In the genomic region with DNA sequence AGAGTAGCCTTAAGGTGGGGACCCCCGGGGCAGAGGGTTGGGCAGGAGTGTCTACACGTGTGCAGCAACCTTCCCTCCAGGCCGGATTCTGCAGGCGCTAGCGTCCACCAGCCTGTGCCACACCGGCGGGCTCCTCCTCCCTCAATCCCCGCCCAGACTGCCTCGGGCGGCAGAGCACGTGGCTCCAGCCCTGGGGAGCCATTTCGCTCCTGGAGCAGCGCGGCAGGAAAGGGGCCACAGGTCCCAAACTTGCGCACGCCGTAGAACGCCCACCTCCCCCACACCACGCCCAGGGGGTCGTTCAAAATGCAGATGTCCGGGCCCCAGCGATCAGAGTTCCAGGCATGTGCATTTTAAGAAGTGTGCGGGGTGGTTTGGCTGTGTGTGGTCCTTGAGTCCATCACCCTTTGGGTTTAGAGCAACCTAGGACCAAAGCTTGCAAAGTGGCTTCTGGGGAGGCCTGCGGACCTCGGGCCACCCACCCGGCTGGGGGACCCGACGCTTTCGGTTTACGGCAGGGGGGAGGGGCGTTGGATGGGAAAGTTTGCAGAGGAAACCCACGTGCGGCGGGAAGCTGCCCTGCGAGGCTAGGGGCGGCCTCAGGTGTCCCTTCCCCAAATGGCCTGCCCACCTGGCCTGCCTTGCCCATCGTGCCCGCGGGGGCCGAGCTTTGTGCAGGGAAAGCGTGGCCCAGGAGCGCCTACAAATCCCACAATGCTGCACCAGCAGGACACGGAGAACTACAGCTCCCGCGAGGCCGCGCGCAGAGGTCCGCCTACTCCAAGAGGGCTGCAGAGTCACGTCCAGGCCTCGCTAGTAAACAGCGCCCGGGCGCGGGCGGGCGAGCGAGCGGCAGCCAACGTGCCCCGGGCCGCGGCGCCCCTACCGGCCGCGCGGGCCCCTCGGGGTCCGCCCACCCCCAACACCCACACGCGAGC, we compare ENCODE assay signal across 8 cellular contexts. TPM values are rescaled to one million over a fixed set of nuclear protein-coding genes. Genes with fewer than 3 reads are reported as not detected.
DNase-seq lines count a peak whose midpoint lies in the region; ATAC-seq, FAIRE-seq and TF ChIP-seq lines count a peak whose summit lies in the region.

No MANE protein-coding gene starts in this region.

- peak overlapping the region; percentile 82 to 90 for H3K27ac ChIP-seq in right atrium auricular region

- TF ChIP-seq CTCF in GM12864 (IDR thresholded peaks at IDR 0.05; ENCODE audit: low read depth, low read length, missing control alignments) (no peak), right atrium auricular region (IDR thresholded peaks at IDR 0.05) (peak in 1 of 2 donors; percentile 26)

- no peaks in the 10 kb centered on the region for H3K27me3 ChIP-seq in right atrium auricular region

- H3K9me3 ChIP-seq in right atrium auricular region: no peaks in the 10 kb centered on the region

- no peaks in the 10 kb centered on the region for H3K36me3 ChIP-seq in right atrium auricular region

- DNase-seq in GM12864 (ENCODE audit: low read depth) (peak; percentile 75), NCI-H1436 treated with DMSO at 0.1 percent for 48 hours (lab: John Stamatoyannopoulos, UW) (peak; percentile 42), T-helper 1 cell (peak; percentile 74 to 90 (median 82)), amygdala (lab: John Stamatoyannopoulos, UW) (peak; percentile 36 to 96 (median 88)), right atrium auricular region (ENCODE audit: low spot score) (peak; percentile 93), pulmonary artery endothelial cell (ENCODE audit: low read depth, low spot score) (peak; percentile 71), urothelium cell line (ENCODE audit: low spot score) (peak; percentile 94)

- peak; percentile 63 for ATAC-seq in HG02763 (IDR thresholded peaks at IDR 0.05; ENCODE audit: unreplicated experiment)

- H3K4me3 ChIP-seq in GM12864 (ENCODE audit: low read depth, low read length) (peak overlapping the region; percentile 82), right atrium auricular region (peak overlapping the region; percentile 92 to 96)

- H3K4me1 ChIP-seq in right atrium auricular region: peaks cover 0 to 16% of the 10 kb centered on the region in 2 donors

- FAIRE-seq in urothelium cell line (lab: Jason Lieb, UNC): no peak

RNA-seq across cellular contexts. Expression of a gene that starts 1.4 kb away (rescaled TPM):
- total RNA-seq in right atrium auricular region: 1 to 10 TPM; 2.0 to 2.9 TPM
- total RNA-seq in pulmonary artery endothelial cell: 9.4 and 13.6 TPM in 2 replicates

RNA-seq across cellular contexts. Expression of a gene that starts 29.6 kb away (rescaled TPM):
- total RNA-seq in right atrium auricular region (100 to 1,000 TPM; 295 to 466 TPM), pulmonary artery endothelial cell (0.07 and 0.11 TPM in 2 replicates)

RNA-seq across cellular contexts. Expression of a gene that starts 44.4 kb away (rescaled TPM):
- total RNA-seq in right atrium auricular region (10 to 100 TPM; 10.3 to 16.0 TPM), pulmonary artery endothelial cell (1.1 and 1.6 TPM in 2 replicates)

Comparison
In these comparisons a context has a peak if more than half of its experiments do, and no peak if none do; other contexts are left out.
1. Peak in every context shown above with its lines: DNase-seq, ATAC-seq, H3K4me3 ChIP-seq and H3K27ac ChIP-seq.
2. DNase-seq: peak in every context shown above with its lines; median percentile 94 in urothelium cell line; 93 in right atrium auricular region; 88 in amygdala; 82 in T-helper 1 cell; 75 in GM12864; 71 in pulmonary artery endothelial cell; 42 in NCI-H1436 treated with DMSO at 0.1 percent for 48 hours.
3. RNA of a gene that starts 29.6 kb away (total RNA-seq): 295 to 466 TPM in right atrium auricular region; 0.07 to 0.11 TPM in pulmonary artery endothelial cell; every median in the first group is over 100 times any median in the second.